In genomic region chr3:171813278-171813896, GRCh38 we compare ENCODE assay signal across 1 cellular context.
TF ChIP-seq lines count a peak whose summit lies in the region.

No MANE protein-coding gene starts in this region.

TF ChIP-seq in K562, 482 proteins besides CTCF, POLR2A, EP300 and RAD21 (continued from another document):
- TF ChIP-seq TSHZ1 (CRISPR knock-in tag; IDR thresholded peaks at IDR 0.05) (peak; percentile 12; the same call in 1 of the 2 replicates), ZBTB34 (CRISPR knock-in tag; IDR thresholded peaks at IDR 0.05) (no peak), CXXC5 (CRISPR knock-in tag; IDR thresholded peaks at IDR 0.05) (peak; percentile 22; the same call in 1 of the 2 replicates), EP400 (IDR thresholded peaks at IDR 0.05) (no peak), HIVEP1 (CRISPR knock-in tag; IDR thresholded peaks at IDR 0.05) (no peak), NUFIP1 (IDR thresholded peaks at IDR 0.05; ENCODE audit: partially characterized antibody) (no peak), HBP1 (CRISPR knock-in tag; IDR thresholded peaks at IDR 0.05) (no peak), E2F8 (IDR thresholded peaks at IDR 0.05; ENCODE audit: low read depth, partially characterized antibody) (no peak), SMARCA4 (IDR thresholded peaks at IDR 0.05) (no peak), GATA2 (CRISPR knock-in tag; IDR thresholded peaks at IDR 0.05) (no peak), DNMT1 (IDR thresholded peaks at IDR 0.05) (no peak), HMG20B (CRISPR knock-in tag; IDR thresholded peaks at IDR 0.05) (no peak), PREB (CRISPR knock-in tag; IDR thresholded peaks at IDR 0.05) (no peak), TEAD4 (IDR thresholded peaks at IDR 0.05; ENCODE audit: low read length) (no peak), TEAD4 (CRISPR knock-in tag; IDR thresholded peaks at IDR 0.05; ENCODE audit: borderline replicate concordance) (no peak), VEZF1 (CRISPR knock-in tag; IDR thresholded peaks at IDR 0.05) (no peak), DDX20 (tag; IDR thresholded peaks at IDR 0.05; ENCODE audit: low read depth) (no peak), ILK (tag; IDR thresholded peaks at IDR 0.05; ENCODE audit: borderline replicate concordance, low read depth) (no peak), TCF3 (CRISPR knock-in tag; IDR thresholded peaks at IDR 0.05) (no peak), PHB2 (IDR thresholded peaks at IDR 0.05; ENCODE audit: low read depth) (no peak), HMGN3 (IDR thresholded peaks at IDR 0.05; ENCODE audit: borderline replicate concordance, extremely low read depth, insufficient read length, low read depth, low read length) (no peak), ARID2 (IDR thresholded peaks at IDR 0.05) (no peak), C11orf30 (IDR thresholded peaks at IDR 0.05; ENCODE audit: low read depth) (no peak), BHLHE40 (IDR thresholded peaks at IDR 0.05; ENCODE audit: low read length) (no peak), SMAD1 (IDR thresholded peaks at IDR 0.05; ENCODE audit: low read depth, low read length, partially characterized antibody) (no peak), ZNF436 (CRISPR knock-in tag; IDR thresholded peaks at IDR 0.05) (no peak), BCOR (IDR thresholded peaks at IDR 0.05) (no peak), BRF1 (IDR thresholded peaks at IDR 0.05; ENCODE audit: borderline replicate concordance, extremely low read depth, insufficient read length) (no peak), L3MBTL2 (IDR thresholded peaks at IDR 0.05) (no peak), NR0B1 (IDR thresholded peaks at IDR 0.05; ENCODE audit: partially characterized antibody) (no peak), ZBTB17 (CRISPR knock-in tag; IDR thresholded peaks at IDR 0.05) (no peak), NBN (IDR thresholded peaks at IDR 0.05; ENCODE audit: low read depth) (no peak), ZNF589 (CRISPR knock-in tag; IDR thresholded peaks at IDR 0.05; ENCODE audit: low read depth) (no peak), POLR2B (IDR thresholded peaks at IDR 0.05; ENCODE audit: low read depth, partially characterized antibody) (no peak), SMAD4 (CRISPR knock-in tag; conservative IDR thresholded peaks at IDR 0.05) (no peak; the same call in none of the 2 replicates), NCOA1 (IDR thresholded peaks at IDR 0.05; ENCODE audit: low read depth) (no peak), FOXK1 (CRISPR knock-in tag; IDR thresholded peaks at IDR 0.05; ENCODE audit: borderline replicate concordance) (no peak), ZNF512 (tag; IDR thresholded peaks at IDR 0.05) (no peak), THRAP3 (IDR thresholded peaks at IDR 0.05; ENCODE audit: borderline replicate concordance) (no peak), ATF6 (CRISPR knock-in tag; IDR thresholded peaks at IDR 0.05) (no peak), ETV6 (IDR thresholded peaks at IDR 0.05; ENCODE audit: borderline replicate concordance in 1 of 2, low read depth in 2 of 2, low read length in 1 of 2) (no peak), ETV6 (CRISPR knock-in tag; IDR thresholded peaks at IDR 0.05; ENCODE audit: borderline replicate concordance) (no peak), ZNF121 (CRISPR knock-in tag; conservative IDR thresholded peaks at IDR 0.05) (no peak), FOXJ2 (tag; IDR thresholded peaks at IDR 0.05) (peak; percentile 9; the same call in 1 of the 2 replicates), ZNF3 (CRISPR knock-in tag; IDR thresholded peaks at IDR 0.05) (no peak)
